Comparison of ENCODE assay signal across 12 cellular contexts in the genomic region with DNA sequence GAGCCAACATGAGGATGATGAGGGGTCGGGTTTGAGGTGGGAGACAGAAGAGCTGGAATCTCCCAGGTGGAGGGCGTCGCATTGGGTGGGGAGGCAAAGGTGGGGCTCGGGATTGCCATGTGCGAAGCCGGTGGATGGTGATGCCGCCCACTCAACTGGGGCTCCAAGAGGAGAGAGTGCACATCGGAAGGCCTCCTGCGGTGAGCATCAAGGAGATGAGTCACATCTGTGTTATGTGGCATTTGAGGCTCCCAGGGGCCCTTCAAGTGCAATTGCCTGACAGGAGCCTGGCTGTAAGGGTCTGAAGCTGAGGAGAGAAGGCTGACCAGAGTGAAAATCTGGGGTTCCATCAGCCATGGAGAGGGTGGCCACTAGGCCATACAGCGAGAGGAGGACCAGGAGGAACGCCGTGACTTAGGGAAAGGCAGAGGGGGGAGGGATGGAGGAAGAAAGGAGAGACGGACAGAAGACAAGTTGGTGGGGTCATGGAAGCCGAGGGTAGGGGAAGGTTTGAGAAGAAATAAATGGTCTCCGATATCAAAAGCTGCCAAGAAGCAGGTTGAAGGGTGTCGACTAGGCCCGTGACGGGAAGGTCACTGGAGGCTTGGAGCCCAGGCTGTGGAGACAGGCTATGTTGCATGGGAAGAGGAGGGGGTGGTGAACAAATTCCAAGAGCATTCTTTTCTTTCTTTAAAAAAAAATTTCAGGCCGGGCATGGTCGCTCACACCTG. TPM values are rescaled to one million over a fixed set of nuclear protein-coding genes. Genes with fewer than 3 reads are reported as not detected.
DNase-seq lines count a peak whose midpoint lies in the region; ATAC-seq and TF ChIP-seq lines count a peak whose summit lies in the region.
"Had no signal": no experiment of that assay in that cellular context is flagged by ENCODE, and none has a peak within 500 bp of the region (broad histone marks: within the 10 kb centered on the region; RNA-seq: fewer than 3 reads in every experiment).

No MANE protein-coding gene starts in this region.

- H3K4me1 ChIP-seq in SK-N-SH (ENCODE audit: control insufficient read depth in 1 of 2, insufficient read depth in 2 of 2, low read depth in 1 of 2, low read length in 1 of 2), result peaks cover 0 to 37% of the 10 kb centered on the region in 2 experiments; a peak in 2 of 4 replicates

- no peaks in the 10 kb centered on the region for H3K9me3 ChIP-seq in SK-N-SH

- no peak overlapping the region for H3K4me3 ChIP-seq in SK-N-SH (ENCODE audit: low read depth in 2 of 2, low read length in 1 of 2)

- no peaks in the 10 kb centered on the region for H3K36me3 ChIP-seq in SK-N-SH (replicated peaks in 1 of 2; ENCODE audit: control insufficient read depth in 1 of 2, insufficient read depth in 2 of 2, low read length in 1 of 2)

- peak overlapping the region; percentile 62 for H3K4me2 ChIP-seq in SK-N-SH

- H3F3A ChIP-seq in SK-N-SH (replicated peaks; ENCODE audit: insufficient read depth), result peaks cover 4% of the 10 kb centered on the region

- 70% methylated on average over 20 of the region's 20 CpGs for WGBS in SK-N-SH (ENCODE audit: low lambda C conversion rate)

- H3K27ac ChIP-seq in SK-N-SH (ENCODE audit: low read depth in 2 of 2, low read length in 1 of 2), result no peak overlapping the region

- POLR2A ChIA-PET in SK-N-SH (lab: Yijun Ruan, JAX), result no interaction called here

- CTCF ChIA-PET in SK-N-SH (lab: Yijun Ruan, JAX), result interaction anchor here (1.0 kb wide), 1 partner anchor 9 kb away, joined by 3 read pairs; no protein-coding TSS in a partner anchor

- ATAC-seq in HG03280 (IDR thresholded peaks at IDR 0.05; ENCODE audit: unreplicated experiment) (no peak), HG03025 (IDR thresholded peaks at IDR 0.05; ENCODE audit: low FRiP score, unreplicated experiment) (no peak)
- ATAC-seq: left colon had no signal

- TF ChIP-seq RAD21 in SK-N-SH (IDR thresholded peaks at IDR 0.05; ENCODE audit: low read length), result no peak

- no peaks in the 10 kb centered on the region for H4K20me1 ChIP-seq in SK-N-SH (ENCODE audit: insufficient read depth)

- no peak for TF ChIP-seq CTCF in SK-N-SH (IDR thresholded peaks at IDR 0.05)

- DNase-seq in AG08395 (ENCODE audit: low spot score) (peak; percentile 47), HK-2 (ENCODE audit: unreplicated experiment) (peak; percentile 75), SK-N-SH (no peak), iPS-NIHi11 (ENCODE audit: low spot score) (peak; percentile 70), C1 segment of cervical spinal cord (lab: John Stamatoyannopoulos, UW) (no peak), NCI-H2029 treated with DMSO at 0.1 percent for 48 hours (lab: John Stamatoyannopoulos, UW) (no peak)
- DNase-seq: activated naive CD4-positive, alpha-beta T cell; COR-L47; left colon; NCI-H510A treated with DMSO at 0.1 percent for 48 hours had no signal

- no peaks in the 10 kb centered on the region for H3K27me3 ChIP-seq in SK-N-SH (ENCODE audit: insufficient read depth)

- H2AFZ ChIP-seq in SK-N-SH (ENCODE audit: low read depth), result no peak overlapping the region

- TF ChIP-seq EP300 in SK-N-SH (IDR thresholded peaks at IDR 0.05; ENCODE audit: borderline replicate concordance in 1 of 2, low read depth in 1 of 2, low read length in 1 of 2), result 0 out of 4 replicates have a peak, but pooled peaks of 1 of the 2 experiments have one; percentile 41

- H3K79me2 ChIP-seq in SK-N-SH (ENCODE audit: insufficient read depth), result no peaks in the 10 kb centered on the region

- H3K9me2 ChIP-seq in SK-N-SH, result no peaks in the 10 kb centered on the region

- no peak overlapping the region for H3K9ac ChIP-seq in SK-N-SH

TF ChIP-seq in SK-N-SH, 30 proteins besides CTCF, POLR2A, EP300 and RAD21:
- TF ChIP-seq, protein P1, sequence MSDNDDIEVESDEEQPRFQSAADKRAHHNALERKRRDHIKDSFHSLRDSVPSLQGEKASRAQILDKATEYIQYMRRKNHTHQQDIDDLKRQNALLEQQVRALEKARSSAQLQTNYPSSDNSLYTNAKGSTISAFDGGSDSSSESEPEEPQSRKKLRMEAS (IDR thresholded peaks at IDR 0.05; ENCODE audit: low read depth), result peak; percentile 79
- TF ChIP-seq NRF1 (IDR thresholded peaks at IDR 0.05; ENCODE audit: low read depth, low read length) (no peak), MXI1 (IDR thresholded peaks at IDR 0.05; ENCODE audit: low read depth, low read length) (no peak), TCF12 (IDR thresholded peaks at IDR 0.05) (peak; percentile 55), TEAD4 (IDR thresholded peaks at IDR 0.05; ENCODE audit: borderline replicate concordance, insufficient read depth) (peak; percentile 63; the same call in 1 of the 2 replicates), FOSL2 (IDR thresholded peaks at IDR 0.05; ENCODE audit: borderline replicate concordance, low read depth) (peak; percentile 84), NFIC (IDR thresholded peaks at IDR 0.05; ENCODE audit: borderline replicate concordance) (0 out of 2 replicates have a peak, but pooled peaks have one; percentile 15), CHD2 (IDR thresholded peaks at IDR 0.05; ENCODE audit: low read length, partially characterized antibody) (no peak), JUND (IDR thresholded peaks at IDR 0.05) (peak; percentile 85), FOXJ3 (CRISPR knock-in tag; IDR thresholded peaks at IDR 0.05) (no peak), SIN3A (IDR thresholded peaks at IDR 0.05; ENCODE audit: borderline replicate concordance, low read depth, low read length) (no peak)
- TF ChIP-seq, protein P2, sequence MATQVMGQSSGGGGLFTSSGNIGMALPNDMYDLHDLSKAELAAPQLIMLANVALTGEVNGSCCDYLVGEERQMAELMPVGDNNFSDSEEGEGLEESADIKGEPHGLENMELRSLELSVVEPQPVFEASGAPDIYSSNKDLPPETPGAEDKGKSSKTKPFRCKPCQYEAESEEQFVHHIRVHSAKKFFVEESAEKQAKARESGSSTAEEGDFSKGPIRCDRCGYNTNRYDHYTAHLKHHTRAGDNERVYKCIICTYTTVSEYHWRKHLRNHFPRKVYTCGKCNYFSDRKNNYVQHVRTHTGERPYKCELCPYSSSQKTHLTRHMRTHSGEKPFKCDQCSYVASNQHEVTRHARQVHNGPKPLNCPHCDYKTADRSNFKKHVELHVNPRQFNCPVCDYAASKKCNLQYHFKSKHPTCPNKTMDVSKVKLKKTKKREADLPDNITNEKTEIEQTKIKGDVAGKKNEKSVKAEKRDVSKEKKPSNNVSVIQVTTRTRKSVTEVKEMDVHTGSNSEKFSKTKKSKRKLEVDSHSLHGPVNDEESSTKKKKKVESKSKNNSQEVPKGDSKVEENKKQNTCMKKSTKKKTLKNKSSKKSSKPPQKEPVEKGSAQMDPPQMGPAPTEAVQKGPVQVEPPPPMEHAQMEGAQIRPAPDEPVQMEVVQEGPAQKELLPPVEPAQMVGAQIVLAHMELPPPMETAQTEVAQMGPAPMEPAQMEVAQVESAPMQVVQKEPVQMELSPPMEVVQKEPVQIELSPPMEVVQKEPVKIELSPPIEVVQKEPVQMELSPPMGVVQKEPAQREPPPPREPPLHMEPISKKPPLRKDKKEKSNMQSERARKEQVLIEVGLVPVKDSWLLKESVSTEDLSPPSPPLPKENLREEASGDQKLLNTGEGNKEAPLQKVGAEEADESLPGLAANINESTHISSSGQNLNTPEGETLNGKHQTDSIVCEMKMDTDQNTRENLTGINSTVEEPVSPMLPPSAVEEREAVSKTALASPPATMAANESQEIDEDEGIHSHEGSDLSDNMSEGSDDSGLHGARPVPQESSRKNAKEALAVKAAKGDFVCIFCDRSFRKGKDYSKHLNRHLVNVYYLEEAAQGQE (IDR thresholded peaks at IDR 0.05; ENCODE audit: low read depth, low read length), result 0 out of 2 replicates have a peak, but pooled peaks have one; percentile 19
- TF ChIP-seq, protein P3, sequence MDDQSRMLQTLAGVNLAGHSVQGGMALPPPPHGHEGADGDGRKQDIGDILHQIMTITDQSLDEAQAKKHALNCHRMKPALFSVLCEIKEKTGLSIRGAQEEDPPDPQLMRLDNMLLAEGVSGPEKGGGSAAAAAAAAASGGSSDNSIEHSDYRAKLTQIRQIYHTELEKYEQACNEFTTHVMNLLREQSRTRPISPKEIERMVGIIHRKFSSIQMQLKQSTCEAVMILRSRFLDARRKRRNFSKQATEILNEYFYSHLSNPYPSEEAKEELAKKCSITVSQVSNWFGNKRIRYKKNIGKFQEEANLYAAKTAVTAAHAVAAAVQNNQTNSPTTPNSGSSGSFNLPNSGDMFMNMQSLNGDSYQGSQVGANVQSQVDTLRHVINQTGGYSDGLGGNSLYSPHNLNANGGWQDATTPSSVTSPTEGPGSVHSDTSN (IDR thresholded peaks at IDR 0.05), result peak; percentile 58

RNA-seq across cellular contexts. Expression of gene RASD2, which starts 21.3 kb away (rescaled TPM):
- 0.13 and 0.30 TPM in 2 replicates for polyA plus RNA-seq in SK-N-SH (2012; rRNA removed)
- 0.10 and 0.21 TPM in 2 replicates for polyA plus RNA-seq in SK-N-SH (2012; cell fraction: cytosol; rRNA removed)
- polyA plus RNA-seq in SK-N-SH (2012; cell fraction: nucleus; rRNA removed), result 0.49 and 0.54 TPM in 2 replicates

RNA-seq across cellular contexts. Expression of gene MB, which starts 55.2 kb away (rescaled TPM):
- 0.86 and 0.95 TPM in 2 replicates for polyA plus RNA-seq in SK-N-SH (2012; rRNA removed)
- polyA plus RNA-seq in SK-N-SH (2012; cell fraction: cytosol; rRNA removed), result 0.59 and 0.71 TPM in 2 replicates
- polyA plus RNA-seq in SK-N-SH (2012; cell fraction: nucleus; rRNA removed), result 0.21 and 0.29 TPM in 2 replicates

Comparison
In these comparisons a context has a peak if more than half of its experiments do, and no peak if none do; other contexts are left out.
1. DNase-seq: peak in AG08395 (single experiment), HK-2 (single experiment) and iPS-NIHi11 (single experiment); none in SK-N-SH (single experiment), C1 segment of cervical spinal cord (0 of 14) and NCI-H2029 treated with DMSO at 0.1 percent for 48 hours (single experiment).